Comparison of ENCODE assay signal across 21 cellular contexts in genomic region chr2:221337957-221338685, GRCh38.
DNase-seq lines count a peak whose midpoint lies in the region; ATAC-seq lines count a peak whose summit lies in the region.
"Had no signal": no experiment of that assay in that cellular context is flagged by ENCODE, and none has a peak within 500 bp of the region (broad histone marks: within the 10 kb centered on the region; RNA-seq: fewer than 3 reads in every experiment).

No MANE protein-coding gene starts in this region.

- H3K4me1 ChIP-seq in GM23248 (ENCODE audit: insufficient read depth): 0 out of 2 replicates have a peak, but pooled peaks cover 10% of the 10 kb centered on the region
- H3K4me1 ChIP-seq: adrenal gland, gastroesophageal sphincter had no signal

- WGBS in GM23248 (ENCODE audit: low coverage in 1 of 2, low lambda C conversion rate in 2 of 2, missing lambda C conversion rate in 2 of 2), 2 experiments: 81 to 83% methylated on average over 5 of the region's 5 CpGs

- H4K20me1 ChIP-seq in GM23248 (ENCODE audit: insufficient read depth): no peaks in the 10 kb centered on the region

- H3K9ac ChIP-seq in GM23248: no peak overlapping the region

- DNase-seq in GM23248 (peak; percentile 37), left kidney (ENCODE audit: low read depth, low spot score) (peak; percentile 58), GF-D8 (lab: John Stamatoyannopoulos, UW) (no peak)
- no peak for DNase-seq in activated CD4-positive, alpha-beta T cell treated with anti-CD3 and anti-CD28 coated beads, Interleukin-2, amount 50 U/mL, for 4 hours
- no peak for DNase-seq in activated T-cell treated with anti-CD3 and anti-CD28 coated beads, Interleukin-2, amount 50 U/mL, for 48 hours
- DNase-seq: activated CD4-positive, CD25-positive, alpha-beta regulatory T cell; activated CD8-positive, alpha-beta T cell treated with anti-CD3 and anti-CD28 coated beads for 36 hours; activated T-cell treated with anti-CD3 and anti-CD28 coated beads, Interleukin-2, amount 50 U/mL, for 1 hour; adrenal gland; effector memory CD8-positive, alpha-beta T cell; KBM-7; kidney; PC-3; retina; SHP77; stimulated activated CD4-positive, alpha-beta T cell treated with anti-CD3 and anti-CD28 coated beads, Interleukin-4, amount 100 ng/mL, for 1 hour; stimulated activated naive CD4-positive, alpha-beta T cell had no signal

- in situ Hi-C loops in GM23248 (cut with MboI): no loop called here

- H3K27ac ChIP-seq in GM23248: no peak overlapping the region
- H3K27ac ChIP-seq: adrenal gland, gastroesophageal sphincter had no signal

- no peak overlapping the region for H3K4me2 ChIP-seq in GM23248 (ENCODE audit: unreplicated experiment)

- no peaks in the 10 kb centered on the region for H3K9me2 ChIP-seq in GM23248 (ENCODE audit: insufficient read depth)

- H3K27me3 ChIP-seq in GM23248 (replicated peaks; ENCODE audit: insufficient read depth): no peaks in the 10 kb centered on the region
- H3K27me3 ChIP-seq: adrenal gland, gastroesophageal sphincter had no signal

- no peak overlapping the region for H3K4me3 ChIP-seq in GM23248
- H3K4me3 ChIP-seq: adrenal gland, gastroesophageal sphincter had no signal

- no peaks in the 10 kb centered on the region for H3K36me3 ChIP-seq in GM23248 (ENCODE audit: low read depth)
- H3K36me3 ChIP-seq: adrenal gland, gastroesophageal sphincter had no signal

- H3K9me3 ChIP-seq in GM23248 (ENCODE audit: low read depth): no peaks in the 10 kb centered on the region
- H3K9me3 ChIP-seq: adrenal gland, gastroesophageal sphincter had no signal

- no peak overlapping the region for H2AFZ ChIP-seq in GM23248

- peak; percentile 51 for ATAC-seq in GM18520 (IDR thresholded peaks at IDR 0.05; ENCODE audit: unreplicated experiment)
- ATAC-seq in HG03354 (IDR thresholded peaks at IDR 0.05; ENCODE audit: poor library complexity, severe bottlenecking, unreplicated experiment): peak; percentile 75
- ATAC-seq in GM18517 (IDR thresholded peaks at IDR 0.05; ENCODE audit: unreplicated experiment): no peak
- ATAC-seq: activated CD8-positive, alpha-beta T cell treated with anti-CD3 and anti-CD28 coated beads for 36 hours; effector memory CD8-positive, alpha-beta T cell; gastroesophageal sphincter; PC-3 had no signal

- no peaks in the 10 kb centered on the region for H3K79me2 ChIP-seq in GM23248 (ENCODE audit: insufficient read depth)

- H3F3A ChIP-seq in GM23248 (ENCODE audit: insufficient read depth): no peaks in the 10 kb centered on the region

Comparison
In these comparisons a context has a peak if more than half of its experiments do, and no peak if none do; other contexts are left out.
1. DNase-seq: peak in GM23248 (single experiment) and left kidney (single experiment); none in activated CD4-positive, alpha-beta T cell treated with anti-CD3 and anti-CD28 coated beads, Interleukin-2, amount 50 U/mL, for 4 hours (0 of 2), activated T-cell treated with anti-CD3 and anti-CD28 coated beads, Interleukin-2, amount 50 U/mL, for 48 hours (0 of 2) and GF-D8 (single experiment).